Comparison of ENCODE assay signal across 8 cellular contexts in genomic region chr2:23532311-23533013, GRCh38.
A peak's percentile ranks its signal among the peaks of the same experiment; 100 is the strongest.
DNase-seq lines count a peak whose midpoint lies in the region; ATAC-seq, FAIRE-seq and TF ChIP-seq lines count a peak whose summit lies in the region.

No MANE protein-coding gene starts in this region.

- TF ChIP-seq POLR2A in HepG2 (IDR thresholded peaks at IDR 0.05; ENCODE audit: insufficient read depth in 1 of 2, low read depth in 2 of 2, low read length in 2 of 2), result no peak
- no peak for TF ChIP-seq POLR2A in right lobe of liver (IDR thresholded peaks at IDR 0.05)

- H4K20me1 ChIP-seq in HepG2 (ENCODE audit: insufficient read depth, low read length), result no peaks in the 10 kb centered on the region

- FAIRE-seq in HepG2 (lab: Jason Lieb, UNC), result no peak

- POLR2A ChIA-PET in HepG2 (lab: Yijun Ruan, JAX), result no interaction called here
- POLR2A ChIA-PET in Caco-2 (lab: Charles Lee), result no interaction called here

- TF ChIP-seq CTCF in HepG2 (CRISPR knock-in tag; IDR thresholded peaks at IDR 0.05) (no peak), right lobe of liver (IDR thresholded peaks at IDR 0.05) (no peak), nephron progenitor cell (IDR thresholded peaks at IDR 0.05) (no peak), Caco-2 (IDR thresholded peaks at IDR 0.05; ENCODE audit: insufficient read depth in 1 of 2, low read depth in 1 of 2, low read length in 1 of 2, severe bottlenecking in 1 of 2, unreplicated experiment in 1 of 2) (no peak), Calu3 (IDR thresholded peaks at IDR 0.05; ENCODE audit: unreplicated experiment) (no peak)

- TF ChIP-seq EP300 in HepG2 (IDR thresholded peaks at IDR 0.05; ENCODE audit: low read depth in 2 of 2, low read length in 2 of 2), result no peak
- TF ChIP-seq EP300 in HepG2 (CRISPR knock-in tag; IDR thresholded peaks at IDR 0.05; ENCODE audit: borderline replicate concordance), result no peak

- H3K27me3 ChIP-seq in HepG2 (ENCODE audit: control insufficient read depth in 1 of 2, insufficient read depth in 2 of 2, low read length in 2 of 2) (peaks cover 1 to 73% of the 10 kb centered on the region in 2 experiments), right lobe of liver (no peaks in the 10 kb centered on the region), Caco-2 (replicated peaks; ENCODE audit: control insufficient read depth, insufficient read depth, low read length) (no peaks in the 10 kb centered on the region)

- peaks cover 56% of the 10 kb centered on the region for H3K4me1 Mint-ChIP-seq in nephron progenitor cell
- H3K4me1 Mint-ChIP-seq in Caco-2 (ENCODE audit: low read depth, unreplicated experiment), result peaks cover 6% of the 10 kb centered on the region
- H3K4me1 Mint-ChIP-seq in Calu3 (ENCODE audit: low read depth, unreplicated experiment), result no peaks in the 10 kb centered on the region

- H3K27me3 Mint-ChIP-seq in nephron progenitor cell (ENCODE audit: low read depth, poor library complexity), result peaks cover 6% of the 10 kb centered on the region
- H3K27me3 Mint-ChIP-seq in Caco-2 (ENCODE audit: insufficient read depth, unreplicated experiment), result peaks cover 3% of the 10 kb centered on the region
- H3K27me3 Mint-ChIP-seq in Calu3 (ENCODE audit: unreplicated experiment), result no peaks in the 10 kb centered on the region

- peaks cover 21% of the 10 kb centered on the region for H3K4me1 ChIP-seq in HepG2 (ENCODE audit: insufficient read depth, low read length)
- H3K4me1 ChIP-seq in right lobe of liver, result no peaks in the 10 kb centered on the region
- peaks cover 7% of the 10 kb centered on the region for H3K4me1 ChIP-seq in Caco-2

- no peak for TF ChIP-seq RAD21 in HepG2 (CRISPR knock-in tag; IDR thresholded peaks at IDR 0.05)

- H2AFZ ChIP-seq in HepG2 (ENCODE audit: low read length), result no peak overlapping the region

- H3K36me3 ChIP-seq in HepG2 (replicated peaks in 1 of 2; ENCODE audit: control insufficient read depth in 1 of 2, insufficient read depth in 2 of 2, low read length in 2 of 2) (no peaks in the 10 kb centered on the region), right lobe of liver (no peaks in the 10 kb centered on the region), Caco-2 (ENCODE audit: control insufficient read depth, insufficient read depth, low read length) (no peaks in the 10 kb centered on the region)

- WGBS in HepG2 (ENCODE audit: low lambda C conversion rate), result 25% methylated on average over 15 of the region's 18 CpGs
- 80% methylated on average over 7 of the region's 18 CpGs for WGBS in right lobe of liver (ENCODE audit: insufficient coverage, low coverage, low lambda C conversion rate, missing lambda C conversion rate)

- no peaks in the 10 kb centered on the region for H3K9me3 Mint-ChIP-seq in nephron progenitor cell
- H3K9me3 Mint-ChIP-seq in Caco-2 (ENCODE audit: unreplicated experiment), result no peaks in the 10 kb centered on the region
- no peaks in the 10 kb centered on the region for H3K9me3 Mint-ChIP-seq in Calu3 (ENCODE audit: low read depth, unreplicated experiment)

- H3K9ac ChIP-seq in HepG2 (ENCODE audit: insufficient read depth, low read depth, low read length), result no peak overlapping the region

- intact Hi-C loops in HepG2 (cut with micrococcal nuclease; ENCODE audit: unreplicated experiment) (no loop called here), right lobe of liver (cut with DNase I) (no loop called here), Caco-2 (cut with micrococcal nuclease; ENCODE audit: unreplicated experiment) (no loop called here), Calu3 (cut with micrococcal nuclease; ENCODE audit: unreplicated experiment) (no loop called here)

- peak overlapping the region; percentile 36 for H3K4me2 ChIP-seq in HepG2 (ENCODE audit: low read depth, low read length)

- H3K79me2 ChIP-seq in HepG2 (ENCODE audit: insufficient read depth, low read length), result no peaks in the 10 kb centered on the region

- H3K27ac ChIP-seq in HepG2 (ENCODE audit: extremely low read length, insufficient read depth, low read length) (no peak overlapping the region), right lobe of liver (no peak overlapping the region)

- no peaks in the 10 kb centered on the region for H3K9me3 ChIP-seq in HepG2 (ENCODE audit: low read length)
- no peaks in the 10 kb centered on the region for H3K9me3 ChIP-seq in right lobe of liver
- H3K9me3 ChIP-seq in Caco-2, result no peaks in the 10 kb centered on the region

- H3K4me3 ChIP-seq in HepG2 (replicated peaks in 1 of 3; ENCODE audit: insufficient read depth in 1 of 3, low read depth in 2 of 3, low read length in 3 of 3) (no peak overlapping the region; a peak in 2 of 6 replicates), right lobe of liver (no peak overlapping the region), Caco-2 (ENCODE audit: low read depth, low read length) (no peak overlapping the region)

- ATAC-seq in HepG2 (peak; percentile 40), right lobe of liver (no peak)

- peak overlapping the region; percentile 20 for H3K4me3 Mint-ChIP-seq in nephron progenitor cell
- no peak overlapping the region for H3K4me3 Mint-ChIP-seq in Caco-2 (ENCODE audit: unreplicated experiment)
- no peak overlapping the region for H3K4me3 Mint-ChIP-seq in Calu3 (ENCODE audit: low read depth, unreplicated experiment)

- in situ Hi-C loops in HepG2 (cut with HindIII; ENCODE audit: extremely low pct_ligation_motif_present, low pct_unique_long_range_greater_than_20kb), result no loop called here

- CTCF ChIA-PET in HepG2 (lab: Yijun Ruan, JAX; ENCODE audit: low intra/inter-chr PET ratio, low total read pairs), result no interaction called here
- CTCF ChIA-PET in Caco-2 (lab: Charles Lee), result no interaction called here
- CTCF ChIA-PET in Calu3 (lab: Charles Lee), result no interaction called here

- DNase-seq in HepG2 (ENCODE audit: low spot score) (no peak), right lobe of liver (no peak), MV-4-11 (lab: John Stamatoyannopoulos, UW) (peak; percentile 29), nephron progenitor cell (no peak), midbrain (lab: John Stamatoyannopoulos, UW) (no peak), Caco-2 (no peak), Calu3 (no peak)
- DNase-seq in activated T-cell treated with anti-CD3 and anti-CD28 coated beads, Interleukin-2, amount 50 U/mL, for 48 hours, result peak; percentile 54 to 60

- H3K36me3 Mint-ChIP-seq in nephron progenitor cell (ENCODE audit: low read depth) (no peaks in the 10 kb centered on the region), Caco-2 (ENCODE audit: insufficient read depth, unreplicated experiment) (no peaks in the 10 kb centered on the region), Calu3 (ENCODE audit: insufficient read depth, unreplicated experiment) (no peaks in the 10 kb centered on the region)

- H3K27ac Mint-ChIP-seq in nephron progenitor cell (peak overlapping the region; percentile 88), Caco-2 (ENCODE audit: unreplicated experiment) (no peak overlapping the region), Calu3 (ENCODE audit: unreplicated experiment) (no peak overlapping the region)

- no TSS peak for BruUV-seq in HepG2 (replicated peaks; lab: Mats Ljungman, UMichigan)
- no TSS peak for BruUV-seq in Caco-2 (replicated peaks; lab: Mats Ljungman, UMichigan)
- no TSS peak for BruUV-seq in Calu3 (replicated peaks; lab: Mats Ljungman, UMichigan)

TF ChIP-seq in HepG2, 621 proteins besides CTCF, POLR2A, EP300 and RAD21 (continues in another document):
- no peak for TF ChIP-seq RBFOX2 (IDR thresholded peaks at IDR 0.05; ENCODE audit: low read depth, low read length)

Comparison
In these comparisons a context has a peak if more than half of its experiments do, and no peak if none do; other contexts are left out.
1. DNase-seq: peak in MV-4-11 (single experiment) and activated T-cell treated with anti-CD3 and anti-CD28 coated beads, Interleukin-2, amount 50 U/mL, for 48 hours (2 of 2); none in HepG2 (single experiment), right lobe of liver (0 of 3), nephron progenitor cell (single experiment), midbrain (single experiment), Caco-2 (0 of 2) and Calu3 (single experiment).